In the genomic region with DNA sequence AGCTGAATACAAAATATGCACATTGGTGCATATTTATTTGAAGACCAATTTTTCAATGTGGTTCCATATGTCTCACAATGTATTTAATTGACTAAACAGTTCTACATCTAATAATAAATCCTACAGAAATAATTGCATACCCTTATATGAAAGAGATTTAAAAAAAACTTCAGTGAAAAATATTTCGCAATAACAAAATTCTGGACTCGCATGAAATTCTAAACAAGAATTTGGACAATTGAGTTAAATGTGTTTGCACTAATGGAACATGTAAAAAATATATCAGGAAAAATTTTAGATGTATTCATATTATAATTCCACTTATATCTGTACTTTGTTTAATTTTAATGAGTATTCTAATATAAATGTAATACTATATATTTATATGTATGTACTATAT, we compare ENCODE assay signal across 27 cellular contexts.
DNase-seq lines count a peak whose midpoint lies in the region; ATAC-seq, FAIRE-seq and TF ChIP-seq lines count a peak whose summit lies in the region.
"Had no signal": no experiment of that assay in that cellular context is flagged by ENCODE, and none has a peak within 500 bp of the region (broad histone marks: within the 10 kb centered on the region; RNA-seq: fewer than 3 reads in every experiment).

No MANE protein-coding gene starts in this region.

- no peaks in the 10 kb centered on the region for H3K4me1 Mint-ChIP-seq in activated CD4-positive, alpha-beta T cell treated with anti-CD3 and anti-CD28 coated beads for 36 hours
- H3K4me1 Mint-ChIP-seq: CD14-positive monocyte; CD4-positive, alpha-beta memory T cell; CD4-positive, CD25-positive, alpha-beta regulatory T cell; CD8-positive, alpha-beta memory T cell had no signal

- CTCF ChIA-PET in activated CD4-positive, alpha-beta T cell treated with anti-CD3 and anti-CD28 coated beads for 36 hours (lab: Charles Lee), result no interaction called here

- TF ChIP-seq POLR2A in adrenal gland (IDR thresholded peaks at IDR 0.05), result no peak

- WGBS in adrenal gland, 4 donors, result 44 to 50% (median 47%) methylated on average over 2 of the region's 2 CpGs

- H3K36me3 ChIP-seq in adrenal gland (replicated peaks in 1 of 2), result no peaks in the 10 kb centered on the region
- H3K36me3 ChIP-seq: BE2C, BLaER1 had no signal

- no peak for ATAC-seq in HG03565 (IDR thresholded peaks at IDR 0.05; ENCODE audit: unreplicated experiment)
- no peak for ATAC-seq in activated CD4-positive, alpha-beta T cell treated with anti-CD3 and anti-CD28 coated beads for 36 hours
- ATAC-seq: GM12878 had no signal

- no peak overlapping the region for H3K27ac Mint-ChIP-seq in activated CD4-positive, alpha-beta T cell treated with anti-CD3 and anti-CD28 coated beads for 36 hours
- H3K27ac Mint-ChIP-seq: CD14-positive monocyte; CD4-positive, alpha-beta memory T cell; CD4-positive, CD25-positive, alpha-beta regulatory T cell; CD8-positive, alpha-beta memory T cell had no signal

- H3K27me3 Mint-ChIP-seq in activated CD4-positive, alpha-beta T cell treated with anti-CD3 and anti-CD28 coated beads for 36 hours, result no peaks in the 10 kb centered on the region
- H3K27me3 Mint-ChIP-seq: CD4-positive, alpha-beta memory T cell; CD4-positive, CD25-positive, alpha-beta regulatory T cell; CD8-positive, alpha-beta memory T cell had no signal

- no peak for DNase-seq in adrenal gland
- no peak for DNase-seq in activated CD4-positive, alpha-beta T cell treated with anti-CD3 and anti-CD28 coated beads for 36 hours
- DNase-seq: ACHN; BE2C; C1 segment of cervical spinal cord; CD4-positive, alpha-beta memory T cell; CD4-positive, CD25-positive, alpha-beta regulatory T cell; CD8-positive, alpha-beta memory T cell; COR-L47; DMS 273 treated with DMSO at 0.1 percent for 48 hours; DMS153; DMS53; DMS79; DND-41; EL; GDM1 had no signal

- H3K9me3 Mint-ChIP-seq in activated CD4-positive, alpha-beta T cell treated with anti-CD3 and anti-CD28 coated beads for 36 hours (ENCODE audit: low read depth), result peaks cover 15% of the 10 kb centered on the region

- no peak overlapping the region for H3K27ac ChIP-seq in adrenal gland
- H3K27ac ChIP-seq: 22Rv1, BLaER1 had no signal

- no peak overlapping the region for H3K4me3 ChIP-seq in adrenal gland
- H3K4me3 ChIP-seq: BLaER1, GM12878 had no signal

- no peaks in the 10 kb centered on the region for H3K36me3 Mint-ChIP-seq in activated CD4-positive, alpha-beta T cell treated with anti-CD3 and anti-CD28 coated beads for 36 hours (ENCODE audit: low read depth)
- H3K36me3 Mint-ChIP-seq: CD14-positive monocyte; CD4-positive, alpha-beta memory T cell; CD4-positive, CD25-positive, alpha-beta regulatory T cell; CD8-positive, alpha-beta memory T cell had no signal

- FAIRE-seq in A204.1 (lab: Jason Lieb, UNC) (peak; percentile 92), TTC549 (lab: Jason Lieb, UNC) (peak; percentile 41), endometrium (lab: Jason Lieb, UNC) (peak; percentile 79)
- FAIRE-seq: GM12878, GM12892, GM18507, GM19239 had no signal

- no peaks in the 10 kb centered on the region for H3K4me1 ChIP-seq in adrenal gland (replicated peaks in 1 of 2)
- H3K4me1 ChIP-seq: BE2C, BLaER1 had no signal

- no peak for TF ChIP-seq CTCF in adrenal gland (IDR thresholded peaks at IDR 0.05)

- POLR2A ChIA-PET in activated CD4-positive, alpha-beta T cell treated with anti-CD3 and anti-CD28 coated beads for 36 hours (lab: Charles Lee), result no interaction called here

- H3K27me3 ChIP-seq in adrenal gland, result no peaks in the 10 kb centered on the region
- H3K27me3 ChIP-seq: BE2C, BLaER1 had no signal

- H3K9me3 ChIP-seq in adrenal gland (replicated peaks in 1 of 3), result no peaks in the 10 kb centered on the region
- H3K9me3 ChIP-seq: BE2C, BLaER1 had no signal

- no peak overlapping the region for H3K4me3 Mint-ChIP-seq in activated CD4-positive, alpha-beta T cell treated with anti-CD3 and anti-CD28 coated beads for 36 hours
- H3K4me3 Mint-ChIP-seq: CD14-positive monocyte; CD4-positive, alpha-beta memory T cell; CD4-positive, CD25-positive, alpha-beta regulatory T cell; CD8-positive, alpha-beta memory T cell had no signal

- intact Hi-C loops in adrenal gland (cut with DNase I), result no loop called here
- intact Hi-C loops in activated CD4-positive, alpha-beta T cell treated with anti-CD3 and anti-CD28 coated beads for 36 hours (cut with DNase I, micrococcal nuclease), result no loop called here
